1 cellular context compared by ENCODE assay signal in genomic region chr9:90998573-90998972, GRCh38.
TF ChIP-seq lines count a peak whose summit lies in the region.

No MANE protein-coding gene starts in this region.

TF ChIP-seq in K562, 482 proteins besides CTCF, POLR2A, EP300 and RAD21 (continued from another document):
- TF ChIP-seq ZBTB49 (CRISPR knock-in tag; IDR thresholded peaks at IDR 0.05; ENCODE audit: borderline replicate concordance) (no peak), SMARCA4 (IDR thresholded peaks at IDR 0.05) (no peak), GMEB1 (CRISPR knock-in tag; IDR thresholded peaks at IDR 0.05) (no peak), ETS2 (tag; IDR thresholded peaks at IDR 0.05; ENCODE audit: borderline replicate concordance, poor library complexity, severe bottlenecking) (no peak)
